Comparison of ENCODE assay signal across 15 cellular contexts in genomic region chr21:17783003-17783402, GRCh38. TPM values are rescaled to one million over a fixed set of nuclear protein-coding genes. Genes with fewer than 3 reads are reported as not detected.
DNase-seq lines count a peak whose midpoint lies in the region; ATAC-seq and TF ChIP-seq lines count a peak whose summit lies in the region.
"Had no signal": no experiment of that assay in that cellular context is flagged by ENCODE, and none has a peak within 500 bp of the region (broad histone marks: within the 10 kb centered on the region; RNA-seq: fewer than 3 reads in every experiment).

No MANE protein-coding gene starts in this region.

- no peaks in the 10 kb centered on the region for H3K9me3 Mint-ChIP-seq in CD4-positive, alpha-beta T cell
- H3K9me3 Mint-ChIP-seq in activated B cell treated with CpG ODN at 0.5 μM for 24 hours: peaks cover 5% of the 10 kb centered on the region

- no peak for DNase-seq in CD4-positive, alpha-beta T cell
- DNase-seq in activated B cell treated with CpG ODN at 0.5 μM for 24 hours (no peak), lower lobe of right lung (no peak), EL (no peak), NCI-H2081 (lab: John Stamatoyannopoulos, UW) (no peak)
- DNase-seq: NCI-H2081 treated with DMSO at 0.1 percent for 48 hours; NCI-H526; nucleus accumbens; PC-3; right lobe of liver; stimulated activated CD4-positive, alpha-beta T cell treated with anti-CD3 and anti-CD28 coated beads, Interleukin-1b, Interleukin-23, amount 100 ng/mL, for 48 hours had no signal

- peaks cover 21% of the 10 kb centered on the region for H3K36me3 Mint-ChIP-seq in CD4-positive, alpha-beta T cell (ENCODE audit: low read depth)
- H3K36me3 Mint-ChIP-seq in activated B cell treated with CpG ODN at 0.5 μM for 24 hours (ENCODE audit: low read depth): peaks cover 21% of the 10 kb centered on the region

- ATAC-seq in CD4-positive, alpha-beta T cell (ENCODE audit: poor library complexity): no peak
- ATAC-seq in activated B cell treated with CpG ODN at 0.5 μM for 24 hours (ENCODE audit: low read depth) (no peak), lower lobe of right lung (no peak), HG02588 (IDR thresholded peaks at IDR 0.05; ENCODE audit: unreplicated experiment) (no peak)
- ATAC-seq: PC-3 had no signal

- peak overlapping the region; percentile 93 for H3K27ac Mint-ChIP-seq in CD4-positive, alpha-beta T cell
- peak overlapping the region; percentile 96 for H3K27ac Mint-ChIP-seq in activated B cell treated with CpG ODN at 0.5 μM for 24 hours

- peak overlapping the region; percentile 84 for H3K4me3 Mint-ChIP-seq in CD4-positive, alpha-beta T cell
- H3K4me3 Mint-ChIP-seq in activated B cell treated with CpG ODN at 0.5 μM for 24 hours: no peak overlapping the region

- H3K4me1 Mint-ChIP-seq in CD4-positive, alpha-beta T cell (ENCODE audit: low read depth): peaks cover 85% of the 10 kb centered on the region
- peaks cover 72% of the 10 kb centered on the region for H3K4me1 Mint-ChIP-seq in activated B cell treated with CpG ODN at 0.5 μM for 24 hours

- POLR2A ChIA-PET in CD4-positive, alpha-beta T cell (lab: Charles Lee): interaction anchor here (0.8 to 5.8 kb wide), 8 partner anchors 8 to 171 kb away, joined by 5 to 167 read pairs (median 10); partner anchors contain the start of gene C21orf91
- POLR2A ChIA-PET in activated B cell treated with CpG ODN at 0.5 μM for 24 hours (lab: Charles Lee): interaction anchor here (1.8 to 2.3 kb wide), 2 partner anchors 36 to 52 kb away, joined by 9 to 49 read pairs; partner anchors contain the start of gene C21orf91

- peaks cover 23% of the 10 kb centered on the region for H3K4me1 ChIP-seq in lower lobe of right lung
- H3K4me1 ChIP-seq: right lobe of liver had no signal

- peaks cover 10% of the 10 kb centered on the region for H3K36me3 ChIP-seq in lower lobe of right lung
- H3K36me3 ChIP-seq: right lobe of liver had no signal

- H3K27me3 Mint-ChIP-seq in CD4-positive, alpha-beta T cell: no peaks in the 10 kb centered on the region
- no peaks in the 10 kb centered on the region for H3K27me3 Mint-ChIP-seq in activated B cell treated with CpG ODN at 0.5 μM for 24 hours
- H3K27me3 Mint-ChIP-seq: B cell had no signal

- peak overlapping the region; percentile 58 for H3K27ac ChIP-seq in CD4-positive, alpha-beta T cell (ENCODE audit: low read depth, low read length)
- H3K27ac ChIP-seq in lower lobe of right lung: peak overlapping the region; percentile 19
- H3K27ac ChIP-seq: thoracic aorta had no signal

- H3K4me3 ChIP-seq in GM08714 (ENCODE audit: low read length) (peak overlapping the region; percentile 54; the same call in 1 of the 2 replicates), lower lobe of right lung (no peak overlapping the region)
- H3K4me3 ChIP-seq: right lobe of liver, thoracic aorta had no signal

- intact Hi-C loops in CD4-positive, alpha-beta T cell (cut with DNase I, micrococcal nuclease): loop anchor here (1.0 to 10.0 kb wide), 3 partner anchors 12 to 168 kb away; partner anchors contain the start of gene BTG3 (in 1 of the 2)
- intact Hi-C loops in activated B cell treated with CpG ODN at 0.5 μM for 24 hours (cut with micrococcal nuclease): no loop called here
- intact Hi-C loops in lower lobe of right lung (cut with DNase I): no loop called here

- no peaks in the 10 kb centered on the region for H3K9me3 ChIP-seq in CD4-positive, alpha-beta T cell (ENCODE audit: control insufficient read depth, low read length)
- no peaks in the 10 kb centered on the region for H3K9me3 ChIP-seq in lower lobe of right lung
- H3K9me3 ChIP-seq: right lobe of liver, thoracic aorta had no signal

- CTCF ChIA-PET in CD4-positive, alpha-beta T cell (lab: Charles Lee): interaction anchor here (1.0 to 1.7 kb wide), 4 partner anchors 12 to 142 kb away, joined by 3 to 5 read pairs (median 4); partner anchors contain the start of gene C21orf91
- CTCF ChIA-PET in activated B cell treated with CpG ODN at 0.5 μM for 24 hours (lab: Charles Lee): interaction anchor here (1.1 to 1.2 kb wide), 2 partner anchors 36 to 95 kb away, joined by 4 to 5 read pairs; partner anchors contain the start of gene C21orf91

- TF ChIP-seq CTCF in CD4-positive, alpha-beta T cell (IDR thresholded peaks at IDR 0.05): no peak
- TF ChIP-seq CTCF in activated B cell treated with CpG ODN at 0.5 μM for 24 hours (IDR thresholded peaks at IDR 0.05) (no peak), lower lobe of right lung (IDR thresholded peaks at IDR 0.05) (no peak)

- no peaks in the 10 kb centered on the region for H3K27me3 ChIP-seq in CD4-positive, alpha-beta T cell (ENCODE audit: control insufficient read depth, insufficient read depth, low read length)
- no peaks in the 10 kb centered on the region for H3K27me3 ChIP-seq in lower lobe of right lung (ENCODE audit: low read depth)
- H3K27me3 ChIP-seq: right lobe of liver had no signal

RNA-seq across cellular contexts. Expression of gene C21orf91, which starts 36.2 kb away (rescaled TPM):
- 10 to 100 TPM; 40.9 to 42.2 TPM for total RNA-seq in CD4-positive, alpha-beta T cell
- total RNA-seq in activated B cell treated with CpG ODN at 0.5 μM for 24 hours: 34.2 and 35.9 TPM in 2 replicates
- total RNA-seq in lower lobe of right lung: 24.8 TPM

Comparison
In these comparisons a context has a peak if more than half of its experiments do, and no peak if none do; other contexts are left out.
1. intact Hi-C loops: an anchor here in CD4-positive, alpha-beta T cell (1.0 to 10.0 kb wide); none called in activated B cell treated with CpG ODN at 0.5 μM for 24 hours and lower lobe of right lung.